Comparison of ENCODE assay signal across 21 cellular contexts in genomic region chr7:149817836-149818535, GRCh38.
"Had no signal": no experiment of that assay in that cellular context is flagged by ENCODE, and none has a peak within 500 bp of the region (broad histone marks: within the 10 kb centered on the region; RNA-seq: fewer than 3 reads in every experiment).

No MANE protein-coding gene starts in this region.

- H3K9ac ChIP-seq: neural progenitor cell, parathyroid adenoma had no signal

- H3K4me1 ChIP-seq: heart left ventricle, parathyroid adenoma had no signal

- H3K4me3 ChIP-seq: coronary artery, heart left ventricle, lung, neural progenitor cell had no signal

- FAIRE-seq: endothelial cell of umbilical vein, frontal cortex, small intestine had no signal

- DNase-seq: effector CD4-positive, alpha-beta T cell; endodermal cell; erythroblast; hippocampal formation; kidney glomerular epithelial cell; mesenchymal stem cell; midbrain; occipital lobe; small intestine; stimulated activated CD4-positive, alpha-beta T cell treated with anti-CD3 and anti-CD28 coated beads, Interleukin-2, amount 100 ng/mL, for 48 hours; stimulated activated naive CD4-positive, alpha-beta T cell treated with Interleukin-2 at 50 U/mL for 16 hours; trophoblast cell had no signal

- ATAC-seq: heart left ventricle; left lobe of liver; natural killer cell treated with Interleukin-12 subunit alpha and Interleukin-12 subunit beta and Interleukin-15 and Interleukin-18, amount 100 ng/mL, for 72 hours had no signal

- H3K27me3 ChIP-seq: heart left ventricle, neural progenitor cell had no signal

- H3K79me2 ChIP-seq: parathyroid adenoma had no signal

- H3K4me2 ChIP-seq: neural progenitor cell had no signal

- H3K36me3 ChIP-seq: heart left ventricle, neural progenitor cell had no signal

- H2AFZ ChIP-seq: neural progenitor cell, parathyroid adenoma had no signal

- H3K9me3 ChIP-seq: heart left ventricle had no signal

- H3K27ac ChIP-seq: coronary artery, heart left ventricle, neural progenitor cell, parathyroid adenoma had no signal
